Comparison of ENCODE assay signal across 18 cellular contexts in genomic region chr18:46680784-46681695, GRCh38. TPM values are rescaled to one million over a fixed set of nuclear protein-coding genes. Genes with fewer than 3 reads are reported as not detected.
"Had no signal": no experiment of that assay in that cellular context is flagged by ENCODE, and none has a peak within 500 bp of the region (broad histone marks: within the 10 kb centered on the region; RNA-seq: fewer than 3 reads in every experiment).

No MANE protein-coding gene starts in this region.

- H3K4me3 ChIP-seq: left lung, prostate gland, stomach, thoracic aorta had no signal

- H3K36me3 ChIP-seq: brain microvascular endothelial cell, left lung, prostate gland, stomach, thoracic aorta had no signal

- H3K9me3 ChIP-seq: left lung, prostate gland, stomach, thoracic aorta had no signal

- H3K4me1 ChIP-seq: left lung, prostate gland, stomach had no signal

- ATAC-seq: activated T-cell treated with anti-CD3 and anti-CD28 coated beads, Interleukin-2, amount 50 U/mL, for 4 hours; left lung; natural killer cell treated with Interleukin-12 subunit alpha and Interleukin-12 subunit beta and Interleukin-15 and Interleukin-18, amount 100 ng/mL, for 72 hours had no signal

- DNase-seq: activated CD4-positive, alpha-beta memory T cell treated with anti-CD3 and anti-CD28 coated beads for 36 hours; activated gamma-delta T cell treated with Interleukin-2 at 50 U/mL for 16 hours; activated naive CD8-positive, alpha-beta T cell treated with anti-CD3 and anti-CD28 coated beads for 36 hours; activated T-cell treated with anti-CD3 and anti-CD28 coated beads, Interleukin-2, amount 50 U/mL, for 4 hours; brain microvascular endothelial cell; dermis blood vessel endothelial cell; glutamatergic neuron; islet precursor cell; mesenchymal stem cell; occipital lobe; stimulated activated CD4-positive, alpha-beta T cell treated with anti-CD3 and anti-CD28 coated beads, Interleukin-2, amount 100 ng/mL, for 48 hours; stimulated activated CD8-positive, alpha-beta memory T cell treated with anti-CD3 and anti-CD28 coated beads, Interleukin-4, amount 100 ng/mL, for 48 hours; stomach; T-helper 9 cell had no signal

- H3K27me3 ChIP-seq: brain microvascular endothelial cell, left lung had no signal

- H3K27ac ChIP-seq: brain microvascular endothelial cell, left lung, prostate gland, stomach, thoracic aorta had no signal

RNA-seq across cellular contexts. Expression of gene LOXHD1, which starts 24.0 kb away (rescaled TPM):
- total RNA-seq: activated T-cell treated with anti-CD3 and anti-CD28 coated beads, Interleukin-2, amount 50 U/mL, for 4 hours; natural killer cell treated with Interleukin-12 subunit alpha and Interleukin-12 subunit beta and Interleukin-15 and Interleukin-18, amount 100 ng/mL, for 72 hours had no signal
